Comparison of ENCODE assay signal across 3 cellular contexts in genomic region chr5:77461287-77461686, GRCh38.
"Had no signal": no experiment of that assay in that cellular context is flagged by ENCODE, and none has a peak within 500 bp of the region (broad histone marks: within the 10 kb centered on the region; RNA-seq: fewer than 3 reads in every experiment).

No MANE protein-coding gene starts in this region.

- H3K4me3 ChIP-seq: GM12878 had no signal

- DNase-seq: GDM1, GF-D8 had no signal

- ATAC-seq: GM12878 had no signal
